In genomic region chr1:2347409-2347785, GRCh38 we compare ENCODE assay signal across 18 cellular contexts.
"Had no signal": no experiment of that assay in that cellular context is flagged by ENCODE, and none has a peak within 500 bp of the region (broad histone marks: within the 10 kb centered on the region; RNA-seq: fewer than 3 reads in every experiment).

No MANE protein-coding gene starts in this region.

- H3K27ac ChIP-seq: colonic mucosa, left lung, thoracic aorta, WERI-Rb-1 had no signal

- H3K27ac Mint-ChIP-seq: activated CD4-positive, alpha-beta T cell treated with anti-CD3 and anti-CD28 coated beads for 36 hours; activated naive CD8-positive, alpha-beta T cell treated with anti-CD3 and anti-CD28 coated beads, Interleukin-2, amount 50 U/mL, for 24 hours; memory B cell; naive thymus-derived CD4-positive, alpha-beta T cell; stimulated activated memory B cell treated with anti-CD40 and anti-IgM and Interleukin-4, amounts not matched to agents 10 μg/mL and 1 μg/mL and 100 μg/mL, for 72 hours had no signal

- H3K27me3 Mint-ChIP-seq: activated CD4-positive, alpha-beta T cell treated with anti-CD3 and anti-CD28 coated beads for 36 hours; activated naive CD8-positive, alpha-beta T cell treated with anti-CD3 and anti-CD28 coated beads, Interleukin-2, amount 50 U/mL, for 24 hours; brain; memory B cell; naive thymus-derived CD4-positive, alpha-beta T cell; stimulated activated memory B cell treated with anti-CD40 and anti-IgM and Interleukin-4, amounts not matched to agents 10 μg/mL and 1 μg/mL and 100 μg/mL, for 72 hours had no signal

- H3K4me3 ChIP-seq: colonic mucosa, left lung, smooth muscle cell, thoracic aorta had no signal

- H3K27me3 ChIP-seq: colonic mucosa, left lung had no signal

- H3K4me1 ChIP-seq: colonic mucosa, left lung had no signal

- DNase-seq: activated CD4-positive, alpha-beta T cell treated with anti-CD3 and anti-CD28 coated beads for 36 hours; activated CD4-positive, alpha-beta T cell treated with anti-CD3 and anti-CD28 coated beads, Interleukin-2, amount 50 U/mL, for 48 hours; activated naive CD8-positive, alpha-beta T cell treated with anti-CD3 and anti-CD28 coated beads, Interleukin-2, amount 50 U/mL, for 24 hours; anterior cingulate cortex; central memory CD4-positive, alpha-beta T cell; colonic mucosa; endodermal cell; foreskin melanocyte; naive thymus-derived CD4-positive, alpha-beta T cell; stimulated activated CD4-positive, alpha-beta T cell treated with anti-CD3 and anti-CD28 coated beads, Interleukin-4, amount 100 ng/mL, for 4 hours; SW 1271; WERI-Rb-1 had no signal

- H3K36me3 Mint-ChIP-seq: brain; memory B cell; naive thymus-derived CD4-positive, alpha-beta T cell; stimulated activated memory B cell treated with anti-CD40 and anti-IgM and Interleukin-4, amounts not matched to agents 10 μg/mL and 1 μg/mL and 100 μg/mL, for 72 hours had no signal

- H3K9me3 Mint-ChIP-seq: activated naive CD8-positive, alpha-beta T cell treated with anti-CD3 and anti-CD28 coated beads, Interleukin-2, amount 50 U/mL, for 24 hours; brain; endodermal cell; memory B cell; naive thymus-derived CD4-positive, alpha-beta T cell; stimulated activated memory B cell treated with anti-CD40 and anti-IgM and Interleukin-4, amounts not matched to agents 10 μg/mL and 1 μg/mL and 100 μg/mL, for 72 hours had no signal

- ATAC-seq: activated CD4-positive, alpha-beta T cell treated with anti-CD3 and anti-CD28 coated beads for 36 hours; activated naive CD8-positive, alpha-beta T cell treated with anti-CD3 and anti-CD28 coated beads, Interleukin-2, amount 50 U/mL, for 24 hours; left lung; naive thymus-derived CD4-positive, alpha-beta T cell; stimulated activated memory B cell treated with anti-CD40 and anti-IgM and Interleukin-4, amounts not matched to agents 10 μg/mL and 1 μg/mL and 100 μg/mL, for 72 hours had no signal

- H3K9me3 ChIP-seq: colonic mucosa, left lung, thoracic aorta had no signal

- H3K36me3 ChIP-seq: colonic mucosa, left lung, thoracic aorta, WERI-Rb-1 had no signal

- H3K4me1 Mint-ChIP-seq: activated CD4-positive, alpha-beta T cell treated with anti-CD3 and anti-CD28 coated beads for 36 hours; activated naive CD8-positive, alpha-beta T cell treated with anti-CD3 and anti-CD28 coated beads, Interleukin-2, amount 50 U/mL, for 24 hours; endodermal cell; memory B cell; naive thymus-derived CD4-positive, alpha-beta T cell; stimulated activated memory B cell treated with anti-CD40 and anti-IgM and Interleukin-4, amounts not matched to agents 10 μg/mL and 1 μg/mL and 100 μg/mL, for 72 hours had no signal

- H3K4me3 Mint-ChIP-seq: activated CD4-positive, alpha-beta T cell treated with anti-CD3 and anti-CD28 coated beads for 36 hours; activated naive CD8-positive, alpha-beta T cell treated with anti-CD3 and anti-CD28 coated beads, Interleukin-2, amount 50 U/mL, for 24 hours; brain; endodermal cell; memory B cell; naive thymus-derived CD4-positive, alpha-beta T cell; stimulated activated memory B cell treated with anti-CD40 and anti-IgM and Interleukin-4, amounts not matched to agents 10 μg/mL and 1 μg/mL and 100 μg/mL, for 72 hours had no signal
